ENCODE assay signal across 8 cellular contexts in genomic region chr2:105287692-105288091, GRCh38. TPM values are rescaled to one million over a fixed set of nuclear protein-coding genes. Genes with fewer than 3 reads are reported as not detected.
A peak's percentile ranks its signal among the peaks of the same experiment; 100 is the strongest.
DNase-seq lines count a peak whose midpoint lies in the region; ATAC-seq and TF ChIP-seq lines count a peak whose summit lies in the region.

No MANE protein-coding gene starts in this region.

- H2AFZ ChIP-seq in PC-9, result no peak overlapping the region

- H3K27me3 Mint-ChIP-seq in naive thymus-derived CD4-positive, alpha-beta T cell, result no peaks in the 10 kb centered on the region

- ATAC-seq in GM21723 (IDR thresholded peaks at IDR 0.05; ENCODE audit: unreplicated experiment), result peak; percentile 61
- peak; percentile 44 for ATAC-seq in naive thymus-derived CD4-positive, alpha-beta T cell
- no peak for ATAC-seq in GM21390 (IDR thresholded peaks at IDR 0.05; ENCODE audit: unreplicated experiment)

- H3K4me1 ChIP-seq in PC-9 (replicated peaks; ENCODE audit: insufficient read depth), result no peaks in the 10 kb centered on the region
- H3K4me1 ChIP-seq in naive thymus-derived CD4-positive, alpha-beta T cell (ENCODE audit: control insufficient read depth in 2 of 2, insufficient read depth in 2 of 2, low read length in 2 of 2), result no peaks in the 10 kb centered on the region
- no peaks in the 10 kb centered on the region for H3K4me1 ChIP-seq in sigmoid colon

- TF ChIP-seq POLR2A in sigmoid colon (IDR thresholded peaks at IDR 0.05), result no peak

- 54 to 67% methylated on average over 5 of the region's 5 CpGs for WGBS in sigmoid colon, 2 donors

- no peak overlapping the region for H3K4me2 ChIP-seq in PC-9

- no peak overlapping the region for H3K4me3 Mint-ChIP-seq in naive thymus-derived CD4-positive, alpha-beta T cell

- no peak overlapping the region for H3K4me3 ChIP-seq in PC-9
- H3K4me3 ChIP-seq in naive thymus-derived CD4-positive, alpha-beta T cell (ENCODE audit: low read length), result no peak overlapping the region
- no peak overlapping the region for H3K4me3 ChIP-seq in sigmoid colon

- H3K4me1 Mint-ChIP-seq in naive thymus-derived CD4-positive, alpha-beta T cell, result peaks cover 0 to 4% (median 0%) of the 10 kb centered on the region in 7 donors

- no peak for TF ChIP-seq EP300 in sigmoid colon (IDR thresholded peaks at IDR 0.05)

- H3F3A ChIP-seq in PC-9 (ENCODE audit: insufficient read depth, low read depth), result no peaks in the 10 kb centered on the region

- peaks cover 10 to 45% (median 32%) of the 10 kb centered on the region in 5 donors for H3K36me3 Mint-ChIP-seq in naive thymus-derived CD4-positive, alpha-beta T cell

- H3K27me3 ChIP-seq in PC-9 (ENCODE audit: insufficient read depth, low read depth) (no peaks in the 10 kb centered on the region), sigmoid colon (no peaks in the 10 kb centered on the region)
- H3K27me3 ChIP-seq in naive thymus-derived CD4-positive, alpha-beta T cell (ENCODE audit: control insufficient read depth in 2 of 2, insufficient read depth in 2 of 2, low read length in 2 of 2), result no peaks in the 10 kb centered on the region

- no peaks in the 10 kb centered on the region for H4K20me1 ChIP-seq in PC-9 (ENCODE audit: insufficient read depth)

- H3K9me3 ChIP-seq in PC-9 (ENCODE audit: insufficient read depth, low read depth), result no peaks in the 10 kb centered on the region
- no peaks in the 10 kb centered on the region for H3K9me3 ChIP-seq in naive thymus-derived CD4-positive, alpha-beta T cell (ENCODE audit: control insufficient read depth in 2 of 3, low read length in 3 of 3)
- no peaks in the 10 kb centered on the region for H3K9me3 ChIP-seq in sigmoid colon

- H3K27ac ChIP-seq in PC-9 (no peak overlapping the region), sigmoid colon (no peak overlapping the region)
- H3K27ac ChIP-seq in naive thymus-derived CD4-positive, alpha-beta T cell (ENCODE audit: low read depth, low read length), result no peak overlapping the region

- POLR2A ChIA-PET in PC-9 (lab: Charles Lee; ENCODE audit: unreplicated experiment), result no interaction called here
- POLR2A ChIA-PET in naive thymus-derived CD4-positive, alpha-beta T cell (lab: Charles Lee), result no interaction called here

- TF ChIP-seq CTCF in PC-9 (conservative IDR thresholded peaks at IDR 0.05) (peak; percentile 51), sigmoid colon (IDR thresholded peaks at IDR 0.05) (peak in 2 of 4 experiments; percentile 15 to 25)

- no TSS peak for BruUV-seq in PC-9 (replicated peaks; lab: Mats Ljungman, UMichigan)

- intact Hi-C loops in PC-9 (cut with micrococcal nuclease; ENCODE audit: unreplicated experiment), result loop anchor here (5.0 kb wide), 2 partner anchors 235 to 260 kb away; no protein-coding TSS in a partner anchor
- intact Hi-C loops in naive thymus-derived CD4-positive, alpha-beta T cell (cut with micrococcal nuclease), result loop anchor here in 1 of 2 donors (5.0 kb wide), 1 partner anchor 235 kb away; no protein-coding TSS in a partner anchor
- intact Hi-C loops in sigmoid colon (cut with DNase I), result no loop called here

- CTCF ChIA-PET in PC-9 (lab: Charles Lee), result no interaction called here
- CTCF ChIA-PET in naive thymus-derived CD4-positive, alpha-beta T cell (lab: Charles Lee), result no interaction called here

- peak; percentile 31 for DNase-seq in COLO829 (ENCODE audit: low spot score)
- DNase-seq in PC-9, result peak in 1 of 2 experiments; percentile 17
- peak; percentile 43 for DNase-seq in cerebellar cortex (ENCODE audit: low spot score)
- DNase-seq in naive thymus-derived CD4-positive, alpha-beta T cell, result peak in 5 of 9 donors; percentile 7 to 22 (median 11)
- no peak for DNase-seq in sigmoid colon
- no peak for DNase-seq in activated effector memory CD4-positive, alpha-beta T cell treated with Interleukin-2 at 50 U/mL for 16 hours

- peak overlapping the region in 1 of 9 donors; percentile 21 for H3K27ac Mint-ChIP-seq in naive thymus-derived CD4-positive, alpha-beta T cell

- H3K79me2 ChIP-seq in PC-9 (ENCODE audit: low read depth), result no peaks in the 10 kb centered on the region

- H3K9me2 ChIP-seq in PC-9 (ENCODE audit: insufficient read depth), result no peaks in the 10 kb centered on the region

- no peaks in the 10 kb centered on the region for H3K9me3 Mint-ChIP-seq in naive thymus-derived CD4-positive, alpha-beta T cell

- H3K36me3 ChIP-seq in PC-9 (ENCODE audit: low read depth) (no peaks in the 10 kb centered on the region), sigmoid colon (peaks cover 13 to 88% (median 17%) of the 10 kb centered on the region in 4 donors)
- peaks cover 11 to 68% (median 13%) of the 10 kb centered on the region in 3 experiments for H3K36me3 ChIP-seq in naive thymus-derived CD4-positive, alpha-beta T cell (ENCODE audit: control insufficient read depth in 2 of 3, insufficient read depth in 3 of 3, low read length in 3 of 3)

RNA-seq across cellular contexts. Expression of gene TGFBRAP1, which starts 41.8 kb away (rescaled TPM):
- total RNA-seq in PC-9 (2021) (11.4 and 16.7 TPM in 2 replicates), sigmoid colon (10 to 100 TPM; 17.4 to 24.6 (median 20.8) TPM)
- 10 to 100 TPM; 19.1 to 22.5 (median 21.6) TPM for total RNA-seq in naive thymus-derived CD4-positive, alpha-beta T cell
- 10 to 100 TPM; 18.0 to 28.3 TPM for polyA plus RNA-seq in naive thymus-derived CD4-positive, alpha-beta T cell
- 1 to 10 TPM; 4.8 to 9.0 (median 5.5) TPM for polyA plus RNA-seq in sigmoid colon

RNA-seq across cellular contexts. Expression of gene GPR45, which starts 46.1 kb away (rescaled TPM):
- not detected in 2 replicates for total RNA-seq in PC-9 (2021)
- not detected for total RNA-seq in naive thymus-derived CD4-positive, alpha-beta T cell
- under 1 TPM in 1 of 2 donors, not detected in 1; 0.26 TPM for polyA plus RNA-seq in naive thymus-derived CD4-positive, alpha-beta T cell
- not detected for total RNA-seq in sigmoid colon
- polyA plus RNA-seq in sigmoid colon, result not detected

RNA-seq across cellular contexts. Expression of gene C2orf49, which starts 49.6 kb away (rescaled TPM):
- total RNA-seq in PC-9 (2021) (16.2 and 19.8 TPM in 2 replicates), sigmoid colon (10 to 100 TPM; 15.7 to 22.5 (median 16.0) TPM)
- 10 to 100 TPM; 17.5 to 30.8 (median 23.4) TPM for total RNA-seq in naive thymus-derived CD4-positive, alpha-beta T cell
- 10 to 100 TPM in 1 of 2 donors, 1 to 10 TPM in 1; 9.7 to 11.1 TPM for polyA plus RNA-seq in naive thymus-derived CD4-positive, alpha-beta T cell
- polyA plus RNA-seq in sigmoid colon, result 10 to 100 TPM in 1 of 3 donors, 1 to 10 TPM in 2; 8.3 to 10.9 (median 8.4) TPM

Comparison
In these comparisons a context has a peak if more than half of its experiments do, and no peak if none do; other contexts are left out.
1. DNase-seq: peak in COLO829 (single experiment), cerebellar cortex (single experiment) and naive thymus-derived CD4-positive, alpha-beta T cell (5 of 9); none in sigmoid colon (single experiment) and activated effector memory CD4-positive, alpha-beta T cell treated with Interleukin-2 at 50 U/mL for 16 hours (single experiment).